ENCODE assay signal across 2 cellular contexts in genomic region chr1:214312530-214313051, GRCh38.
TF ChIP-seq lines count a peak whose summit lies in the region.

No MANE protein-coding gene starts in this region.

TF ChIP-seq in H1, 55 proteins besides CTCF, POLR2A, EP300 and RAD21:
- TF ChIP-seq MAX (IDR thresholded peaks at IDR 0.05) (peak; percentile 82), SIN3A (conservative IDR thresholded peaks at IDR 0.05 in 1 of 2, IDR thresholded peaks at IDR 0.05 in 1 of 2; ENCODE audit: low read depth in 1 of 2, low read length in 2 of 2) (0 out of 4 replicates have a peak, but pooled peaks of 1 of the 2 experiments have one; percentile 35), BACH1 (IDR thresholded peaks at IDR 0.05; ENCODE audit: low read length) (no peak), SP2 (IDR thresholded peaks at IDR 0.05; ENCODE audit: low read length) (no peak), TEAD4 (IDR thresholded peaks at IDR 0.05; ENCODE audit: low read depth, low read length) (peak; percentile 93), CTBP2 (IDR thresholded peaks at IDR 0.05; ENCODE audit: borderline replicate concordance, insufficient read depth, insufficient read length, low read length) (peak; percentile 77), E2F6 (IDR thresholded peaks at IDR 0.05) (peak; percentile 76)
TF ChIP-seq in H1: peak in this region for 5.

TF ChIP-seq in HepG2, 621 proteins besides CTCF, POLR2A, EP300 and RAD21 (continues in another document):
- TF ChIP-seq NR2F1 (CRISPR knock-in tag; IDR thresholded peaks at IDR 0.05) (peak in 1 of 2 experiments; percentile 57; a peak in 2 of 4 replicates), ZNF546 (CRISPR knock-in tag; conservative IDR thresholded peaks at IDR 0.05) (no peak), LCORL (IDR thresholded peaks at IDR 0.05) (no peak), LCORL (CRISPR knock-in tag; IDR thresholded peaks at IDR 0.05) (0 out of 2 replicates have a peak, but pooled peaks have one; percentile 20), ZNF280B (CRISPR knock-in tag; IDR thresholded peaks at IDR 0.05; ENCODE audit: borderline replicate concordance) (no peak), NR2F2 (IDR thresholded peaks at IDR 0.05; ENCODE audit: borderline replicate concordance, low read depth) (no peak), WIZ (CRISPR knock-in tag; IDR thresholded peaks at IDR 0.05) (no peak), ZBTB37 (CRISPR knock-in tag; IDR thresholded peaks at IDR 0.05) (no peak), ZMYM4 (CRISPR knock-in tag; IDR thresholded peaks at IDR 0.05) (peak; percentile 43; the same call in 1 of the 2 replicates), RNF2 (conservative IDR thresholded peaks at IDR 0.05; ENCODE audit: low read depth) (no peak), ZHX1 (CRISPR knock-in tag; IDR thresholded peaks at IDR 0.05; ENCODE audit: low read depth) (no peak), MBD4 (IDR thresholded peaks at IDR 0.05; ENCODE audit: borderline replicate concordance, low read length) (no peak), ZNF687 (CRISPR knock-in tag; IDR thresholded peaks at IDR 0.05) (peak; percentile 5; the same call in 1 of the 2 replicates), BRCA1 (CRISPR knock-in tag; IDR thresholded peaks at IDR 0.05) (no peak), BHLHE40 (IDR thresholded peaks at IDR 0.05; ENCODE audit: low read length) (peak; percentile 68), ZNF235 (CRISPR knock-in tag; IDR thresholded peaks at IDR 0.05; ENCODE audit: borderline replicate concordance) (no peak), JUNB (CRISPR knock-in tag; IDR thresholded peaks at IDR 0.05; ENCODE audit: borderline replicate concordance) (no peak), ZNF788 (CRISPR knock-in tag; IDR thresholded peaks at IDR 0.05; ENCODE audit: borderline replicate concordance) (no peak), ELF4 (CRISPR knock-in tag; IDR thresholded peaks at IDR 0.05; ENCODE audit: borderline replicate concordance) (no peak), ZNF10 (CRISPR knock-in tag; IDR thresholded peaks at IDR 0.05; ENCODE audit: borderline replicate concordance, low read depth) (no peak), RARA (CRISPR knock-in tag; IDR thresholded peaks at IDR 0.05) (peak; percentile 38; the same call in 1 of the 2 replicates), CHCHD3 (CRISPR knock-in tag; IDR thresholded peaks at IDR 0.05) (no peak), ELF1 (CRISPR knock-in tag; IDR thresholded peaks at IDR 0.05) (no peak), FUBP1 (CRISPR knock-in tag; IDR thresholded peaks at IDR 0.05; ENCODE audit: borderline replicate concordance) (no peak), ZFP36 (IDR thresholded peaks at IDR 0.05; ENCODE audit: borderline replicate concordance, low read depth, low read length, partially characterized antibody) (no peak), SNAI1 (CRISPR knock-in tag; IDR thresholded peaks at IDR 0.05; ENCODE audit: borderline replicate concordance) (no peak), ZNF136 (CRISPR knock-in tag; IDR thresholded peaks at IDR 0.05; ENCODE audit: low read depth) (no peak), JUN (CRISPR knock-in tag; IDR thresholded peaks at IDR 0.05) (no peak), HNF4A (CRISPR knock-in tag; IDR thresholded peaks at IDR 0.05) (peak; percentile 27; the same call in 1 of the 2 replicates), CEBPG (CRISPR knock-in tag; IDR thresholded peaks at IDR 0.05) (no peak), HIC2 (CRISPR knock-in tag; IDR thresholded peaks at IDR 0.05; ENCODE audit: low read depth) (peak; percentile 36; the same call in 1 of the 2 replicates), ZNF143 (CRISPR knock-in tag; IDR thresholded peaks at IDR 0.05) (no peak), SIN3B (IDR thresholded peaks at IDR 0.05; ENCODE audit: low read length) (no peak), TEAD3 (CRISPR knock-in tag; optimal IDR thresholded peaks at IDR 0.05; ENCODE audit: borderline replicate concordance) (peak; percentile 11), ZBTB33 (CRISPR knock-in tag; IDR thresholded peaks at IDR 0.05) (peak; percentile 48; the same call in 1 of the 2 replicates), MLX (CRISPR knock-in tag; IDR thresholded peaks at IDR 0.05) (no peak), ATAD3A (CRISPR knock-in tag; IDR thresholded peaks at IDR 0.05) (no peak), MTERF4 (CRISPR knock-in tag; IDR thresholded peaks at IDR 0.05) (no peak), ATF5 (CRISPR knock-in tag; IDR thresholded peaks at IDR 0.05; ENCODE audit: low read depth) (no peak), ZFP41 (CRISPR knock-in tag; IDR thresholded peaks at IDR 0.05; ENCODE audit: borderline replicate concordance) (no peak), TMF1 (CRISPR knock-in tag; IDR thresholded peaks at IDR 0.05; ENCODE audit: low read depth) (no peak), ZNF430 (CRISPR knock-in tag; IDR thresholded peaks at IDR 0.05) (no peak), RFXANK (CRISPR knock-in tag; IDR thresholded peaks at IDR 0.05) (no peak)
